In genomic region chr2:234771985-234772774, GRCh38 we compare ENCODE assay signal across 16 cellular contexts.
DNase-seq lines count a peak whose midpoint lies in the region; ATAC-seq and TF ChIP-seq lines count a peak whose summit lies in the region.
"Had no signal": no experiment of that assay in that cellular context is flagged by ENCODE, and none has a peak within 500 bp of the region (broad histone marks: within the 10 kb centered on the region; RNA-seq: fewer than 3 reads in every experiment).

No MANE protein-coding gene starts in this region.

- H3K4me1 ChIP-seq in mesenchymal stem cell (ENCODE audit: control insufficient read depth, insufficient read depth, low read depth, low read length): peaks cover 21% of the 10 kb centered on the region
- H3K4me1 ChIP-seq in effector memory CD4-positive, alpha-beta T cell (ENCODE audit: control insufficient read depth, insufficient read depth, low read length, poor library complexity, severe bottlenecking): no peaks in the 10 kb centered on the region
- H3K4me1 ChIP-seq: BLaER1 had no signal

- no peak overlapping the region for H3K4me2 ChIP-seq in mesenchymal stem cell (ENCODE audit: low read length, poor library complexity, severe bottlenecking)
- H3K4me2 ChIP-seq: BLaER1 had no signal

- no peak overlapping the region for H3K4me3 ChIP-seq in mesenchymal stem cell (ENCODE audit: insufficient read depth in 1 of 2, low read depth in 1 of 2, low read length in 2 of 2)
- H3K4me3 ChIP-seq in effector memory CD4-positive, alpha-beta T cell (ENCODE audit: insufficient read depth, low read depth, low read length, poor library complexity, severe bottlenecking): no peak overlapping the region
- H3K4me3 ChIP-seq: BLaER1 had no signal

- peaks cover 23% of the 10 kb centered on the region for H3K27me3 Mint-ChIP-seq in HFFc6 (ENCODE audit: insufficient read depth)
- H3K27me3 Mint-ChIP-seq in natural killer cell (ENCODE audit: low read depth in 2 of 2): peaks cover 13 to 15% of the 10 kb centered on the region in 2 donors

- peak overlapping the region; percentile 75 for H2AK5ac ChIP-seq in mesenchymal stem cell (ENCODE audit: low read length, severe bottlenecking)

- H3K4me1 Mint-ChIP-seq in HFFc6 (ENCODE audit: low read depth) (peaks cover 41% of the 10 kb centered on the region), natural killer cell (no peaks in the 10 kb centered on the region)
- H3K4me1 Mint-ChIP-seq: activated naive CD4-positive, alpha-beta T cell treated with anti-CD3 and anti-CD28 coated beads, Interleukin-2, amount 50 U/mL, for 24 hours; stimulated activated naive CD8-positive, alpha-beta T cell treated with anti-CD3 and anti-CD28 coated beads, Interleukin-15, amount 100 ng/mL, for 72 hours had no signal

- intact Hi-C loops in natural killer cell (cut with micrococcal nuclease): no loop called here

- H4K91ac ChIP-seq in mesenchymal stem cell (ENCODE audit: low read length): peak overlapping the region; percentile 52

- H3K27me3 ChIP-seq in mesenchymal stem cell (ENCODE audit: control insufficient read depth in 1 of 2, insufficient read depth in 1 of 2, low read length in 2 of 2): no peaks in the 10 kb centered on the region
- H3K27me3 ChIP-seq in effector memory CD4-positive, alpha-beta T cell (replicated peaks; ENCODE audit: control insufficient read depth, insufficient read depth, low read length, poor library complexity, severe bottlenecking): no peaks in the 10 kb centered on the region
- H3K27me3 ChIP-seq: BLaER1 had no signal

- H3K27ac Mint-ChIP-seq in HFFc6 (no peak overlapping the region), natural killer cell (no peak overlapping the region)
- H3K27ac Mint-ChIP-seq: activated naive CD4-positive, alpha-beta T cell treated with anti-CD3 and anti-CD28 coated beads, Interleukin-2, amount 50 U/mL, for 24 hours; stimulated activated naive CD8-positive, alpha-beta T cell treated with anti-CD3 and anti-CD28 coated beads, Interleukin-15, amount 100 ng/mL, for 72 hours had no signal

- H3K27ac ChIP-seq in mesenchymal stem cell (ENCODE audit: low read length, poor library complexity, severe bottlenecking): no peak overlapping the region
- no peak overlapping the region for H3K27ac ChIP-seq in effector memory CD4-positive, alpha-beta T cell (ENCODE audit: insufficient read depth, low read length, poor library complexity, severe bottlenecking)
- H3K27ac ChIP-seq: BLaER1 had no signal

- H3K14ac ChIP-seq in mesenchymal stem cell (ENCODE audit: low read length in 2 of 2): no peak overlapping the region

- H2BK5ac ChIP-seq in mesenchymal stem cell (ENCODE audit: low read depth, low read length, poor library complexity, severe bottlenecking): no peak overlapping the region

- ATAC-seq in GM18858 (IDR thresholded peaks at IDR 0.05; ENCODE audit: unreplicated experiment) (no peak), HG02678 (IDR thresholded peaks at IDR 0.05; ENCODE audit: unreplicated experiment) (no peak), natural killer cell (no peak)
- ATAC-seq: stimulated activated naive CD8-positive, alpha-beta T cell treated with anti-CD3 and anti-CD28 coated beads, Interleukin-15, amount 100 ng/mL, for 72 hours had no signal

- H3K36me3 Mint-ChIP-seq in HFFc6 (ENCODE audit: low read depth) (no peaks in the 10 kb centered on the region), natural killer cell (no peaks in the 10 kb centered on the region)
- H3K36me3 Mint-ChIP-seq: activated naive CD4-positive, alpha-beta T cell treated with anti-CD3 and anti-CD28 coated beads, Interleukin-2, amount 50 U/mL, for 24 hours had no signal

- H3K4ac ChIP-seq in mesenchymal stem cell (ENCODE audit: low read depth in 1 of 2, low read length in 2 of 2): peak overlapping the region in 1 of 2 experiments; percentile 57

- TF ChIP-seq CTCF in HFFc6 (IDR thresholded peaks at IDR 0.05): no peak
- TF ChIP-seq CTCF in natural killer cell (IDR thresholded peaks at IDR 0.05): no peak

- no peak overlapping the region for H3K4me3 Mint-ChIP-seq in HFFc6
- no peak overlapping the region for H3K4me3 Mint-ChIP-seq in natural killer cell
- H3K4me3 Mint-ChIP-seq: activated naive CD4-positive, alpha-beta T cell treated with anti-CD3 and anti-CD28 coated beads, Interleukin-2, amount 50 U/mL, for 24 hours; stimulated activated naive CD8-positive, alpha-beta T cell treated with anti-CD3 and anti-CD28 coated beads, Interleukin-15, amount 100 ng/mL, for 72 hours had no signal

- 32% methylated on average over 11 of the region's 12 CpGs for WGBS in mesenchymal stem cell

- DNase-seq in AG20443 (ENCODE audit: low spot score): peak; percentile 78
- peak; percentile 32 for DNase-seq in HFFc6
- peak; percentile 41 for DNase-seq in astrocyte of the hippocampus (ENCODE audit: low read depth, low spot score)
- DNase-seq in mesenchymal stem cell: peak; percentile 55
- no peak for DNase-seq in effector memory CD4-positive, alpha-beta T cell
- DNase-seq in natural killer cell: no peak
- DNase-seq: cortex of kidney; NCI-H446; posterior cingulate gyrus; Right ventricle myocardium superior; stimulated activated CD4-positive, alpha-beta T cell treated with anti-CD3 and anti-CD28 coated beads, Interleukin-4, amount 100 ng/mL, for 1 hour; stimulated activated naive CD8-positive, alpha-beta T cell treated with anti-CD3 and anti-CD28 coated beads, Interleukin-15, amount 100 ng/mL, for 72 hours had no signal

- no peak overlapping the region for H2BK15ac ChIP-seq in mesenchymal stem cell (ENCODE audit: low read depth, poor library complexity, severe bottlenecking)

- H4K8ac ChIP-seq in mesenchymal stem cell (ENCODE audit: low read length): no peak overlapping the region

- no peaks in the 10 kb centered on the region for H3K79me1 ChIP-seq in mesenchymal stem cell (replicated peaks; ENCODE audit: low read length, poor library complexity, severe bottlenecking)

- H3K9ac ChIP-seq in mesenchymal stem cell (ENCODE audit: low read length): no peak overlapping the region
- H3K9ac ChIP-seq: BLaER1 had no signal

- no peak overlapping the region for H3K23ac ChIP-seq in mesenchymal stem cell (ENCODE audit: low read length in 2 of 2)

- H3K18ac ChIP-seq in mesenchymal stem cell (ENCODE audit: low read depth in 1 of 2, low read length in 2 of 2): peak overlapping the region; percentile 23 to 67

- H3K9me3 ChIP-seq in mesenchymal stem cell (ENCODE audit: control insufficient read depth, low read length): no peaks in the 10 kb centered on the region
- H3K9me3 ChIP-seq in effector memory CD4-positive, alpha-beta T cell (ENCODE audit: control insufficient read depth, low read length): no peaks in the 10 kb centered on the region
- H3K9me3 ChIP-seq: BLaER1 had no signal

- peaks cover 0 to 2% of the 10 kb centered on the region in 2 experiments for H3K36me3 ChIP-seq in mesenchymal stem cell (ENCODE audit: control insufficient read depth in 1 of 2, insufficient read depth in 2 of 2, low read depth in 1 of 2, low read length in 2 of 2)
- no peaks in the 10 kb centered on the region for H3K36me3 ChIP-seq in effector memory CD4-positive, alpha-beta T cell (ENCODE audit: control insufficient read depth, insufficient read depth, low read length)
- H3K36me3 ChIP-seq: BLaER1 had no signal

- peak overlapping the region; percentile 54 for H2BK120ac ChIP-seq in mesenchymal stem cell (ENCODE audit: low read depth, low read length)

- H2AFZ ChIP-seq in mesenchymal stem cell (ENCODE audit: low read depth, low read length): no peak overlapping the region

- H2BK12ac ChIP-seq in mesenchymal stem cell (ENCODE audit: low read length in 2 of 2): peak overlapping the region in 1 of 2 experiments; percentile 59

- H3K9me3 Mint-ChIP-seq in HFFc6: no peaks in the 10 kb centered on the region
- H3K9me3 Mint-ChIP-seq in natural killer cell: no peaks in the 10 kb centered on the region
- H3K9me3 Mint-ChIP-seq: activated naive CD4-positive, alpha-beta T cell treated with anti-CD3 and anti-CD28 coated beads, Interleukin-2, amount 50 U/mL, for 24 hours; stimulated activated naive CD8-positive, alpha-beta T cell treated with anti-CD3 and anti-CD28 coated beads, Interleukin-15, amount 100 ng/mL, for 72 hours had no signal

Comparison
In these comparisons a context has a peak if more than half of its experiments do, and no peak if none do; other contexts are left out.
1. DNase-seq: peak in AG20443 (single experiment), HFFc6 (single experiment), astrocyte of the hippocampus (single experiment) and mesenchymal stem cell (single experiment); none in effector memory CD4-positive, alpha-beta T cell (0 of 3) and natural killer cell (single experiment).